Comparison of ENCODE assay signal across 17 cellular contexts in genomic region chr3:61724801-61725200, GRCh38.
"Had no signal": no experiment of that assay in that cellular context is flagged by ENCODE, and none has a peak within 500 bp of the region (broad histone marks: within the 10 kb centered on the region; RNA-seq: fewer than 3 reads in every experiment).

No MANE protein-coding gene starts in this region.

- H3K36me3 Mint-ChIP-seq: activated naive CD4-positive, alpha-beta T cell treated with anti-CD3 and anti-CD28 coated beads, Interleukin-2, amount 10 ng/mL, durations not matched to agents 7 days and 5 days; brain; immature natural killer cell; naive thymus-derived CD8-positive, alpha-beta T cell; stimulated activated memory B cell treated with anti-CD40 and anti-IgM and Interleukin-4, amounts not matched to agents 10 μg/mL and 1 μg/mL and 100 μg/mL, for 72 hours had no signal

- H3K4me1 Mint-ChIP-seq: activated CD4-positive, alpha-beta T cell treated with anti-CD3 and anti-CD28 coated beads, Interleukin-2, amount 10 ng/mL, durations not matched to agents 7 days and 5 days; activated naive CD4-positive, alpha-beta T cell treated with anti-CD3 and anti-CD28 coated beads, Interleukin-2, amount 10 ng/mL, durations not matched to agents 7 days and 5 days; activated naive CD8-positive, alpha-beta T cell treated with anti-CD3 and anti-CD28 coated beads, Interleukin-2, amount 50 U/mL, for 24 hours; immature natural killer cell; naive thymus-derived CD8-positive, alpha-beta T cell had no signal

- H3K27ac Mint-ChIP-seq: activated CD4-positive, alpha-beta T cell treated with anti-CD3 and anti-CD28 coated beads, Interleukin-2, amount 10 ng/mL, durations not matched to agents 7 days and 5 days; activated CD8-positive, alpha-beta T cell treated with anti-CD3 and anti-CD28 coated beads, Interleukin-2, amount 10 ng/mL, durations not matched to agents 7 days and 5 days; activated naive CD4-positive, alpha-beta T cell treated with anti-CD3 and anti-CD28 coated beads, Interleukin-2, amount 10 ng/mL, durations not matched to agents 7 days and 5 days; activated naive CD8-positive, alpha-beta T cell treated with anti-CD3 and anti-CD28 coated beads, Interleukin-2, amount 50 U/mL, for 24 hours; immature natural killer cell; naive thymus-derived CD8-positive, alpha-beta T cell; stimulated activated memory B cell treated with anti-CD40 and anti-IgM and Interleukin-4, amounts not matched to agents 10 μg/mL and 1 μg/mL and 100 μg/mL, for 72 hours had no signal

- ATAC-seq: activated CD4-positive, CD25-positive, alpha-beta regulatory T cell treated with anti-CD3 and anti-CD28 coated beads, Interleukin-2, amount 50 U/mL, for 24 hours; activated CD8-positive, alpha-beta T cell treated with anti-CD3 and anti-CD28 coated beads, Interleukin-2, amount 10 ng/mL, durations not matched to agents 7 days and 5 days; activated naive CD8-positive, alpha-beta T cell treated with anti-CD3 and anti-CD28 coated beads, Interleukin-2, amount 50 U/mL, for 24 hours; activated T-cell treated with anti-CD3 and anti-CD28 coated beads, Interleukin-2, amount 50 U/mL, for 4 hours; naive thymus-derived CD8-positive, alpha-beta T cell had no signal

- H3K27me3 Mint-ChIP-seq: activated CD4-positive, alpha-beta T cell treated with anti-CD3 and anti-CD28 coated beads, Interleukin-2, amount 10 ng/mL, durations not matched to agents 7 days and 5 days; activated naive CD4-positive, alpha-beta T cell treated with anti-CD3 and anti-CD28 coated beads, Interleukin-2, amount 10 ng/mL, durations not matched to agents 7 days and 5 days; activated naive CD8-positive, alpha-beta T cell treated with anti-CD3 and anti-CD28 coated beads, Interleukin-2, amount 50 U/mL, for 24 hours; brain; stimulated activated memory B cell treated with anti-CD40 and anti-IgM and Interleukin-4, amounts not matched to agents 10 μg/mL and 1 μg/mL and 100 μg/mL, for 72 hours had no signal

- H3K9me3 Mint-ChIP-seq: activated CD4-positive, alpha-beta T cell treated with anti-CD3 and anti-CD28 coated beads, Interleukin-2, amount 10 ng/mL, durations not matched to agents 7 days and 5 days; activated naive CD4-positive, alpha-beta T cell treated with anti-CD3 and anti-CD28 coated beads, Interleukin-2, amount 10 ng/mL, durations not matched to agents 7 days and 5 days; activated naive CD8-positive, alpha-beta T cell treated with anti-CD3 and anti-CD28 coated beads, Interleukin-2, amount 50 U/mL, for 24 hours had no signal

- H3K4me3 Mint-ChIP-seq: activated CD4-positive, alpha-beta T cell treated with anti-CD3 and anti-CD28 coated beads, Interleukin-2, amount 10 ng/mL, durations not matched to agents 7 days and 5 days; activated CD8-positive, alpha-beta T cell treated with anti-CD3 and anti-CD28 coated beads, Interleukin-2, amount 10 ng/mL, durations not matched to agents 7 days and 5 days; activated naive CD4-positive, alpha-beta T cell treated with anti-CD3 and anti-CD28 coated beads, Interleukin-2, amount 10 ng/mL, durations not matched to agents 7 days and 5 days; activated naive CD8-positive, alpha-beta T cell treated with anti-CD3 and anti-CD28 coated beads, Interleukin-2, amount 50 U/mL, for 24 hours; activated T-cell treated with anti-CD3 and anti-CD28 coated beads, Interleukin-2, amount 50 U/mL, for 4 hours; brain; immature natural killer cell; naive thymus-derived CD8-positive, alpha-beta T cell; stimulated activated memory B cell treated with anti-CD40 and anti-IgM and Interleukin-4, amounts not matched to agents 10 μg/mL and 1 μg/mL and 100 μg/mL, for 72 hours had no signal

- DNase-seq: activated CD4-positive, alpha-beta T cell treated with anti-CD3 and anti-CD28 coated beads, Interleukin-2, amount 10 ng/mL, durations not matched to agents 7 days and 5 days; activated CD8-positive, alpha-beta T cell treated with anti-CD3 and anti-CD28 coated beads, Interleukin-2, amount 10 ng/mL, durations not matched to agents 7 days and 5 days; activated naive CD4-positive, alpha-beta T cell treated with anti-CD3 and anti-CD28 coated beads, Interleukin-2, amount 10 ng/mL, durations not matched to agents 7 days and 5 days; activated naive CD8-positive, alpha-beta T cell treated with anti-CD3 and anti-CD28 coated beads, Interleukin-2, amount 50 U/mL, for 24 hours; activated T-cell treated with anti-CD3 and anti-CD28 coated beads, Interleukin-2, amount 50 U/mL, for 4 hours; anterior cingulate cortex; central memory CD4-positive, alpha-beta T cell; dorsolateral prefrontal cortex; immature natural killer cell; kidney glomerular epithelial cell; naive thymus-derived CD8-positive, alpha-beta T cell; sigmoid colon; stimulated activated CD4-positive, alpha-beta T cell treated with anti-CD3 and anti-CD28 coated beads, Interleukin-4, amount 100 ng/mL, for 4 hours; upper lobe of left lung had no signal
